ENCODE assay signal across 1 cellular context in genomic region chr4:186260117-186260503, GRCh38.
TF ChIP-seq lines count a peak whose summit lies in the region.

No MANE protein-coding gene starts in this region.

TF ChIP-seq in HepG2, 621 proteins besides CTCF, POLR2A, EP300 and RAD21 (continued from another document and continues in another):
- TF ChIP-seq POGK (CRISPR knock-in tag; conservative IDR thresholded peaks at IDR 0.05): no peak
- no peak for TF ChIP-seq MATR3 (CRISPR knock-in tag; IDR thresholded peaks at IDR 0.05)
- no peak for TF ChIP-seq HOXA3 (CRISPR knock-in tag; IDR thresholded peaks at IDR 0.05)
- TF ChIP-seq NFKBIZ (CRISPR knock-in tag; IDR thresholded peaks at IDR 0.05): no peak
- 0 out of 2 replicates have a peak, but pooled peaks have one; percentile 33 for TF ChIP-seq ARHGAP35 (CRISPR knock-in tag; IDR thresholded peaks at IDR 0.05; ENCODE audit: borderline replicate concordance)
- TF ChIP-seq CENPT (CRISPR knock-in tag; IDR thresholded peaks at IDR 0.05; ENCODE audit: low read depth): no peak
- TF ChIP-seq ZNF776 (CRISPR knock-in tag; IDR thresholded peaks at IDR 0.05): no peak
- no peak for TF ChIP-seq SUZ12 (IDR thresholded peaks at IDR 0.05; ENCODE audit: low read depth, low read length)
- peak; percentile 72; the same call in 1 of the 2 replicates for TF ChIP-seq ZNF572 (CRISPR knock-in tag; IDR thresholded peaks at IDR 0.05)
- TF ChIP-seq ZBTB44 (CRISPR knock-in tag; IDR thresholded peaks at IDR 0.05): no peak
- TF ChIP-seq ZNF772 (CRISPR knock-in tag; IDR thresholded peaks at IDR 0.05): peak; percentile 51; the same call in 1 of the 2 replicates
- no peak for TF ChIP-seq WIZ (CRISPR knock-in tag; IDR thresholded peaks at IDR 0.05)
- TF ChIP-seq ZNF761 (CRISPR knock-in tag; conservative IDR thresholded peaks at IDR 0.05): no peak; the same call in 1 of the 2 replicates
- no peak for TF ChIP-seq ZNF564 (CRISPR knock-in tag; IDR thresholded peaks at IDR 0.05)
- no peak for TF ChIP-seq ZNF367 (CRISPR knock-in tag; IDR thresholded peaks at IDR 0.05; ENCODE audit: borderline replicate concordance)
- no peak for TF ChIP-seq FOXA3 (CRISPR knock-in tag; IDR thresholded peaks at IDR 0.05)
- TF ChIP-seq BCLAF1 (IDR thresholded peaks at IDR 0.05): no peak
- TF ChIP-seq NR2C2 (CRISPR knock-in tag; IDR thresholded peaks at IDR 0.05; ENCODE audit: borderline replicate concordance): no peak
- no peak for TF ChIP-seq SP1 (IDR thresholded peaks at IDR 0.05)
- TF ChIP-seq SP1 (CRISPR knock-in tag; IDR thresholded peaks at IDR 0.05): no peak
- TF ChIP-seq DMAP1 (CRISPR knock-in tag; IDR thresholded peaks at IDR 0.05): no peak
- no peak for TF ChIP-seq SRF (IDR thresholded peaks at IDR 0.05; ENCODE audit: low read depth, low read length)
- TF ChIP-seq ZNF775 (CRISPR knock-in tag; IDR thresholded peaks at IDR 0.05; ENCODE audit: borderline replicate concordance): no peak
- TF ChIP-seq KDM3A (CRISPR knock-in tag; IDR thresholded peaks at IDR 0.05; ENCODE audit: low read depth): no peak
- no peak for TF ChIP-seq TEF (CRISPR knock-in tag; IDR thresholded peaks at IDR 0.05)
- 0 out of 2 replicates have a peak, but pooled peaks have one; percentile 34 for TF ChIP-seq ZBTB10 (CRISPR knock-in tag; IDR thresholded peaks at IDR 0.05; ENCODE audit: borderline replicate concordance)
- TF ChIP-seq ZNF577 (CRISPR knock-in tag; IDR thresholded peaks at IDR 0.05; ENCODE audit: borderline replicate concordance, low read depth): no peak
- no peak for TF ChIP-seq ZNF362 (CRISPR knock-in tag; IDR thresholded peaks at IDR 0.05; ENCODE audit: borderline replicate concordance)
- no peak for TF ChIP-seq FOXP4 (CRISPR knock-in tag; IDR thresholded peaks at IDR 0.05)
- no peak for TF ChIP-seq ZNF746 (CRISPR knock-in tag; IDR thresholded peaks at IDR 0.05)
- no peak for TF ChIP-seq MYNN (CRISPR knock-in tag; IDR thresholded peaks at IDR 0.05; ENCODE audit: low read depth)
- peak; percentile 28; the same call in 1 of the 2 replicates for TF ChIP-seq HOXD1 (CRISPR knock-in tag; IDR thresholded peaks at IDR 0.05)
- no peak for TF ChIP-seq ZNF142 (CRISPR knock-in tag; IDR thresholded peaks at IDR 0.05)
- no peak for TF ChIP-seq CERS6 (CRISPR knock-in tag; IDR thresholded peaks at IDR 0.05)
- TF ChIP-seq MXD3 (CRISPR knock-in tag; IDR thresholded peaks at IDR 0.05): no peak
- no peak for TF ChIP-seq TEAD3 (CRISPR knock-in tag; optimal IDR thresholded peaks at IDR 0.05; ENCODE audit: borderline replicate concordance)
- no peak for TF ChIP-seq ZKSCAN8 (CRISPR knock-in tag; IDR thresholded peaks at IDR 0.05; ENCODE audit: borderline replicate concordance)
- no peak for TF ChIP-seq MAF1 (CRISPR knock-in tag; IDR thresholded peaks at IDR 0.05; ENCODE audit: borderline replicate concordance)
- no peak for TF ChIP-seq TFDP1 (CRISPR knock-in tag; IDR thresholded peaks at IDR 0.05; ENCODE audit: borderline replicate concordance)
